19 cellular contexts compared by ENCODE assay signal in the genomic region with DNA sequence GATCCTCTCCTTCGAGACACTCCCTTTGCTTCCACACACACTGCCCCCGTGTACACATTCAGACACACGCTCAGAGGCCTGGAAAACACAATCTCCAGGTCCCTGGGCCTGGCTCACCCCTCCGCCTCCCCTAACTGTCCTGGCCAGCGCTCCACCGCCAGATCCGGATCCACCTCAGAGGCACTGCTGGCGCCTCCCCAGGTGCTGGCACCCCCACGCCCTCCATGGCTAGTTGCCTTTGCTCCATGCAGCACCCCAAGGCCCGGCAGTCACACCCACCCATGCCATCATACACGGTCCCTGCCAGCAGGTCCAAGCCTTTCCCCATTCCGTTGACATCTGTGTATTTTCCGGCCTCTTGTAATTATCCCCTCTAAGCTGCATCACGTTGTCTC. TPM values are rescaled to one million over a fixed set of nuclear protein-coding genes. Genes with fewer than 3 reads are reported as not detected.
DNase-seq lines count a peak whose midpoint lies in the region; ATAC-seq, FAIRE-seq and TF ChIP-seq lines count a peak whose summit lies in the region.
"Had no signal": no experiment of that assay in that cellular context is flagged by ENCODE, and none has a peak within 500 bp of the region (broad histone marks: within the 10 kb centered on the region; RNA-seq: fewer than 3 reads in every experiment).

No MANE protein-coding gene starts in this region.

- peak overlapping the region; percentile 63 for H3K9ac ChIP-seq in HepG2 (ENCODE audit: insufficient read depth, low read depth, low read length)

- intact Hi-C loops in HepG2 (cut with micrococcal nuclease; ENCODE audit: unreplicated experiment), result loop anchor here (1.0 kb wide), 1 partner anchor 116 kb away; no protein-coding TSS in a partner anchor
- intact Hi-C loops in prostate gland (cut with DNase I), result no loop called here
- intact Hi-C loops in left ventricle myocardium inferior (cut with micrococcal nuclease), result loop anchor here (10.0 kb wide), 1 partner anchor 97 kb away; no protein-coding TSS in a partner anchor

- DNase-seq in GM23338 (ENCODE audit: low spot score) (no peak), cerebellar cortex (ENCODE audit: low spot score) (peak; percentile 54), HepG2 (ENCODE audit: low spot score) (no peak), prostate gland (ENCODE audit: low spot score) (no peak), NCI-H1417 (lab: John Stamatoyannopoulos, UW) (no peak), left ventricle myocardium inferior (no peak)
- DNase-seq in stimulated activated effector memory CD8-positive, alpha-beta T cell treated with anti-CD3 and anti-CD28 coated beads, Interleukin-12 subunit alpha, Interleukin-12 subunit beta, amount 100 ng/mL, for 72 hours (ENCODE audit: low spot score in 2 of 2), result no peak
- DNase-seq: activated CD4-positive, alpha-beta T cell treated with anti-CD3 and anti-CD28 coated beads for 4 hours; activated CD8-positive, alpha-beta memory T cell treated with anti-CD3 and anti-CD28 coated beads, Interleukin-2, amount 50 U/mL, for 4 hours; activated effector memory CD4-positive, alpha-beta T cell treated with Interleukin-2 at 50 U/mL for 16 hours; effector memory CD4-positive, alpha-beta T cell; hypothalamus; NCI-H345; nucleus accumbens had no signal

- CTCF ChIA-PET in HepG2 (lab: Yijun Ruan, JAX; ENCODE audit: low intra/inter-chr PET ratio, low total read pairs), result interaction anchor here (0.8 kb wide), 1 partner anchor 116 kb away, joined by 5 read pairs; no protein-coding TSS in a partner anchor

- no peaks in the 10 kb centered on the region for H4K20me1 ChIP-seq in GM23338 (replicated peaks; ENCODE audit: insufficient read depth)
- no peaks in the 10 kb centered on the region for H4K20me1 ChIP-seq in HepG2 (ENCODE audit: insufficient read depth, low read length)

- no peak for TF ChIP-seq RAD21 in HepG2 (CRISPR knock-in tag; IDR thresholded peaks at IDR 0.05)

- peak overlapping the region; percentile 41; the same call in 1 of the 2 replicates for H3K27ac Mint-ChIP-seq in GM23338
- no peak overlapping the region for H3K27ac Mint-ChIP-seq in stimulated activated effector memory CD8-positive, alpha-beta T cell treated with anti-CD3 and anti-CD28 coated beads, Interleukin-12 subunit alpha, Interleukin-12 subunit beta, amount 100 ng/mL, for 72 hours

- peaks cover 47% of the 10 kb centered on the region for H3K4me1 Mint-ChIP-seq in GM23338
- peaks cover 18% of the 10 kb centered on the region for H3K4me1 Mint-ChIP-seq in stimulated activated effector memory CD8-positive, alpha-beta T cell treated with anti-CD3 and anti-CD28 coated beads, Interleukin-12 subunit alpha, Interleukin-12 subunit beta, amount 100 ng/mL, for 72 hours
- H3K4me1 Mint-ChIP-seq: central memory CD8-positive, alpha-beta T cell had no signal

- ATAC-seq in GM23338 (no peak), HepG2 (peak; percentile 17), GM18858 (IDR thresholded peaks at IDR 0.05; ENCODE audit: unreplicated experiment) (no peak)
- no peak for ATAC-seq in stimulated activated effector memory CD8-positive, alpha-beta T cell treated with anti-CD3 and anti-CD28 coated beads, Interleukin-12 subunit alpha, Interleukin-12 subunit beta, amount 100 ng/mL, for 72 hours

- TF ChIP-seq EP300 in HepG2 (IDR thresholded peaks at IDR 0.05; ENCODE audit: low read depth in 2 of 2, low read length in 2 of 2) (no peak), HepG2 (CRISPR knock-in tag; IDR thresholded peaks at IDR 0.05; ENCODE audit: borderline replicate concordance) (no peak)

- no peak for TF ChIP-seq CTCF in GM23338 (conservative IDR thresholded peaks at IDR 0.05; ENCODE audit: low read depth in 2 of 2)
- TF ChIP-seq CTCF in HepG2 (CRISPR knock-in tag; IDR thresholded peaks at IDR 0.05), result no peak
- no peak for TF ChIP-seq CTCF in prostate gland (IDR thresholded peaks at IDR 0.05)
- TF ChIP-seq CTCF in left ventricle myocardium inferior (IDR thresholded peaks at IDR 0.05; ENCODE audit: borderline replicate concordance), result no peak

- H3K4me1 ChIP-seq in GM23338 (ENCODE audit: insufficient read depth) (peaks cover 23% of the 10 kb centered on the region), HepG2 (ENCODE audit: insufficient read depth, low read length) (peaks cover 50% of the 10 kb centered on the region), prostate gland (replicated peaks) (peaks cover 4% of the 10 kb centered on the region), left ventricle myocardium inferior (no peaks in the 10 kb centered on the region)

- H3K27ac ChIP-seq in GM23338 (ENCODE audit: low read depth), result no peak overlapping the region
- H3K27ac ChIP-seq in HepG2 (ENCODE audit: extremely low read length, insufficient read depth, low read length), result no peak overlapping the region
- peak overlapping the region; percentile 78 to 79 for H3K27ac ChIP-seq in prostate gland
- no peak overlapping the region for H3K27ac ChIP-seq in left ventricle myocardium inferior (replicated peaks)
- H3K27ac ChIP-seq: thoracic aorta had no signal

- peaks cover 18% of the 10 kb centered on the region for H3K27me3 Mint-ChIP-seq in GM23338 (ENCODE audit: insufficient read depth, low read depth, poor library complexity)

- H2AFZ ChIP-seq in GM23338, result no peak overlapping the region
- H2AFZ ChIP-seq in HepG2 (ENCODE audit: low read length), result no peak overlapping the region

- in situ Hi-C loops in HepG2 (cut with HindIII; ENCODE audit: extremely low pct_ligation_motif_present, low pct_unique_long_range_greater_than_20kb), result no loop called here

- no peaks in the 10 kb centered on the region for H3K9me2 ChIP-seq in GM23338 (ENCODE audit: insufficient read depth)

- WGBS in HepG2 (ENCODE audit: low lambda C conversion rate), result 12% methylated on average over 9 of the region's 14 CpGs
- 29% methylated on average over 14 of the region's 14 CpGs for WGBS in prostate gland

- H3K36me3 ChIP-seq in GM23338 (ENCODE audit: insufficient read depth) (no peaks in the 10 kb centered on the region), HepG2 (replicated peaks in 1 of 2; ENCODE audit: control insufficient read depth in 1 of 2, insufficient read depth in 2 of 2, low read length in 2 of 2) (no peaks in the 10 kb centered on the region), prostate gland (no peaks in the 10 kb centered on the region), left ventricle myocardium inferior (no peaks in the 10 kb centered on the region)
- H3K36me3 ChIP-seq: thoracic aorta had no signal

- no TSS peak for BruUV-seq in HepG2 (replicated peaks; lab: Mats Ljungman, UMichigan)

- peaks cover 16% of the 10 kb centered on the region; the same call in 1 of the 2 replicates for H3F3A ChIP-seq in GM23338 (replicated peaks; ENCODE audit: low read depth)

- H3K4me3 Mint-ChIP-seq in GM23338, result peak overlapping the region; percentile 11; the same call in 1 of the 3 replicates
- no peak overlapping the region for H3K4me3 Mint-ChIP-seq in stimulated activated effector memory CD8-positive, alpha-beta T cell treated with anti-CD3 and anti-CD28 coated beads, Interleukin-12 subunit alpha, Interleukin-12 subunit beta, amount 100 ng/mL, for 72 hours
- H3K4me3 Mint-ChIP-seq: central memory CD8-positive, alpha-beta T cell had no signal

- TF ChIP-seq POLR2A in HepG2 (IDR thresholded peaks at IDR 0.05; ENCODE audit: insufficient read depth in 1 of 2, low read depth in 2 of 2, low read length in 2 of 2), result no peak
- no peak for TF ChIP-seq POLR2A in prostate gland (IDR thresholded peaks at IDR 0.05)

- H3K9me3 Mint-ChIP-seq in GM23338, result no peaks in the 10 kb centered on the region
- no peaks in the 10 kb centered on the region for H3K9me3 Mint-ChIP-seq in stimulated activated effector memory CD8-positive, alpha-beta T cell treated with anti-CD3 and anti-CD28 coated beads, Interleukin-12 subunit alpha, Interleukin-12 subunit beta, amount 100 ng/mL, for 72 hours
- H3K9me3 Mint-ChIP-seq: central memory CD8-positive, alpha-beta T cell had no signal

- H3K4me2 ChIP-seq in GM23338 (peak overlapping the region; percentile 78), HepG2 (ENCODE audit: low read depth, low read length) (peak overlapping the region; percentile 92)

- H3K4me3 ChIP-seq in GM23338 (peak overlapping the region; percentile 34), HepG2 (replicated peaks in 1 of 3; ENCODE audit: insufficient read depth in 1 of 3, low read depth in 2 of 3, low read length in 3 of 3) (peak overlapping the region; percentile 57 to 77 (median 65)), prostate gland (peak overlapping the region; percentile 30 to 33), left ventricle myocardium inferior (no peak overlapping the region)
- H3K4me3 ChIP-seq: thoracic aorta had no signal

- H3K9me3 ChIP-seq in HepG2 (ENCODE audit: low read length) (no peaks in the 10 kb centered on the region), prostate gland (no peaks in the 10 kb centered on the region), left ventricle myocardium inferior (replicated peaks) (no peaks in the 10 kb centered on the region)
- H3K9me3 ChIP-seq: thoracic aorta had no signal

- peaks cover 30% of the 10 kb centered on the region for H3K36me3 Mint-ChIP-seq in GM23338 (ENCODE audit: low read depth)
- H3K36me3 Mint-ChIP-seq in stimulated activated effector memory CD8-positive, alpha-beta T cell treated with anti-CD3 and anti-CD28 coated beads, Interleukin-12 subunit alpha, Interleukin-12 subunit beta, amount 100 ng/mL, for 72 hours, result peaks cover 6% of the 10 kb centered on the region
- H3K36me3 Mint-ChIP-seq: CD14-positive monocyte had no signal

- no peaks in the 10 kb centered on the region for H3K27me3 ChIP-seq in GM23338 (ENCODE audit: insufficient read depth)
- H3K27me3 ChIP-seq in HepG2 (ENCODE audit: control insufficient read depth in 1 of 2, insufficient read depth in 2 of 2, low read length in 2 of 2), result no peaks in the 10 kb centered on the region
- H3K27me3 ChIP-seq in prostate gland (replicated peaks; ENCODE audit: insufficient read depth), result no peaks in the 10 kb centered on the region
- H3K27me3 ChIP-seq in left ventricle myocardium inferior (ENCODE audit: low read depth), result peaks cover 47% of the 10 kb centered on the region

- no peak for FAIRE-seq in HepG2 (lab: Jason Lieb, UNC)
- FAIRE-seq: HTR-8/SVneo had no signal

- H3K79me2 ChIP-seq in GM23338 (replicated peaks; ENCODE audit: insufficient read depth) (no peaks in the 10 kb centered on the region), HepG2 (ENCODE audit: insufficient read depth, low read length) (no peaks in the 10 kb centered on the region)

- POLR2A ChIA-PET in HepG2 (lab: Yijun Ruan, JAX), result interaction anchor here (1.0 to 1.4 kb wide), 4 partner anchors 25 to 125 kb away, joined by 3 to 4 read pairs (median 3); a partner anchor contains a TSS

RNA-seq across cellular contexts. Expression of a gene that starts 11.1 kb away (rescaled TPM):
- total RNA-seq in GM23338 (2014; rRNA removed; shearing (Covaris generic)), result 28.9 and 49.1 TPM in 2 replicates
- polyA plus RNA-seq in GM23338 (2016; fragmentation: Nextera tagmentation; extraction: Ambion mirVana), result 6.9 and 7.7 TPM in 2 replicates
- 1.2 and 4.0 TPM in 2 replicates for total RNA-seq in HepG2 (2016; rRNA removed; fragmentation: Illumina TruSeq; extraction: Trizol)
- 0.51 and 1.1 TPM in 2 replicates for total RNA-seq in HepG2 (2016; cell fraction: cytosol; rRNA removed; fragmentation: Illumina TruSeq; extraction: Trizol; ENCODE audit: low read depth)
- 1.4 and 4.7 TPM in 2 replicates for total RNA-seq in HepG2 (2016; cell fraction: insoluble cytoplasmic fraction; rRNA removed; fragmentation: Illumina TruSeq; extraction: Trizol)
- 0.34 and 0.53 TPM in 2 replicates for total RNA-seq in HepG2 (2016; cell fraction: membrane; rRNA removed; fragmentation: Illumina TruSeq; extraction: Trizol)
- total RNA-seq in HepG2 (2016; cell fraction: nucleus; rRNA removed; fragmentation: Illumina TruSeq; extraction: Trizol), result 5.5 and 7.1 TPM in 2 replicates
- polyA plus RNA-seq in HepG2 (2011; rRNA removed), result 0.65 and 2.0 TPM in 2 replicates
- 0.69 and 0.91 TPM in 2 replicates for polyA plus RNA-seq in HepG2 (2011; cell fraction: cytosol; rRNA removed)
- polyA plus RNA-seq in HepG2 (2011; cell fraction: nucleus; rRNA removed), result 8.8 and 9.0 TPM in 2 replicates
- 1.2 and 2.0 TPM in 2 replicates for polyA plus RNA-seq in HepG2 (2012)
- polyA plus RNA-seq in HepG2 (2016; cell fraction: cytosol; fragmentation: Illumina TruSeq; extraction: Trizol; ENCODE audit: low read depth), result 0.15 and 0.21 TPM in 2 replicates
- 1.0 and 2.0 TPM in 2 replicates for polyA plus RNA-seq in HepG2 (2016; cell fraction: insoluble cytoplasmic fraction; fragmentation: Illumina TruSeq; extraction: Trizol; ENCODE audit: low read depth)
- 0.35 and 0.48 TPM in 2 replicates for polyA plus RNA-seq in HepG2 (2016; cell fraction: membrane; fragmentation: Illumina TruSeq; extraction: Trizol; ENCODE audit: low read depth)
- 8.1 and 13.3 TPM in 2 replicates for polyA plus RNA-seq in HepG2 (2016; cell fraction: nucleus; fragmentation: Illumina TruSeq; extraction: Trizol; ENCODE audit: insufficient read depth, low read depth)
- polyA minus RNA-seq in HepG2 (2011; rRNA and poly(A)+ RNA removed; ENCODE audit: low replicate concordance), result 2.5 and 62.0 TPM in 2 replicates
- 1.1 and 2.7 TPM in 2 replicates for polyA minus RNA-seq in HepG2 (2011; cell fraction: cytosol; rRNA and poly(A)+ RNA removed)
- polyA minus RNA-seq in HepG2 (2011; cell fraction: nucleus; rRNA and poly(A)+ RNA removed), result 3.5 and 4.8 TPM in 2 replicates
- total RNA-seq in prostate gland, result 100 to 1,000 TPM; 139 to 140 TPM
- total RNA-seq in left ventricle myocardium inferior, result 0.77 TPM
- polyA plus RNA-seq: CD14-positive monocyte had no signal

RNA-seq across cellular contexts. Expression of a gene that starts 40.2 kb away (rescaled TPM):
- total RNA-seq in GM23338 (2014; rRNA removed; shearing (Covaris generic)), result 22.9 and 31.0 TPM in 2 replicates
- polyA plus RNA-seq in GM23338 (2016; fragmentation: Nextera tagmentation; extraction: Ambion mirVana) (21.1 and 28.0 TPM in 2 replicates), HepG2 (2011; rRNA removed) (32.4 and 33.5 TPM in 2 replicates)
- total RNA-seq in HepG2 (2016; rRNA removed; fragmentation: Illumina TruSeq; extraction: Trizol) (25.6 and 25.8 TPM in 2 replicates), prostate gland (10 to 100 TPM; 15.5 to 40.7 TPM), left ventricle myocardium inferior (11.8 TPM)
- 11.1 and 13.0 TPM in 2 replicates for total RNA-seq in HepG2 (2016; cell fraction: cytosol; rRNA removed; fragmentation: Illumina TruSeq; extraction: Trizol; ENCODE audit: low read depth)
- total RNA-seq in HepG2 (2016; cell fraction: insoluble cytoplasmic fraction; rRNA removed; fragmentation: Illumina TruSeq; extraction: Trizol), result 24.9 and 27.1 TPM in 2 replicates
- total RNA-seq in HepG2 (2016; cell fraction: membrane; rRNA removed; fragmentation: Illumina TruSeq; extraction: Trizol), result 16.5 and 17.7 TPM in 2 replicates
- 21.3 and 26.1 TPM in 2 replicates for total RNA-seq in HepG2 (2016; cell fraction: nucleus; rRNA removed; fragmentation: Illumina TruSeq; extraction: Trizol)
- polyA plus RNA-seq in HepG2 (2011; cell fraction: cytosol; rRNA removed), result 19.2 and 24.1 TPM in 2 replicates
- polyA plus RNA-seq in HepG2 (2011; cell fraction: nucleus; rRNA removed), result 51.7 and 54.9 TPM in 2 replicates
- 18.3 and 24.4 TPM in 2 replicates for polyA plus RNA-seq in HepG2 (2012)
- polyA plus RNA-seq in HepG2 (2016; cell fraction: cytosol; fragmentation: Illumina TruSeq; extraction: Trizol; ENCODE audit: low read depth), result 4.8 and 5.2 TPM in 2 replicates
- polyA plus RNA-seq in HepG2 (2016; cell fraction: insoluble cytoplasmic fraction; fragmentation: Illumina TruSeq; extraction: Trizol; ENCODE audit: low read depth), result 28.7 and 29.9 TPM in 2 replicates
- 7.3 and 10.0 TPM in 2 replicates for polyA plus RNA-seq in HepG2 (2016; cell fraction: membrane; fragmentation: Illumina TruSeq; extraction: Trizol; ENCODE audit: low read depth)
- polyA plus RNA-seq in HepG2 (2016; cell fraction: nucleus; fragmentation: Illumina TruSeq; extraction: Trizol; ENCODE audit: insufficient read depth, low read depth), result 43.3 and 48.3 TPM in 2 replicates
- polyA minus RNA-seq in HepG2 (2011; rRNA and poly(A)+ RNA removed; ENCODE audit: low replicate concordance), result 19.7 and 31.4 TPM in 2 replicates
- 7.9 and 9.7 TPM in 2 replicates for polyA minus RNA-seq in HepG2 (2011; cell fraction: cytosol; rRNA and poly(A)+ RNA removed)
- polyA minus RNA-seq in HepG2 (2011; cell fraction: nucleus; rRNA and poly(A)+ RNA removed), result 39.4 and 40.9 TPM in 2 replicates

Comparison
In these comparisons a context has a peak if more than half of its experiments do, and no peak if none do; other contexts are left out.
1. H3K27ac ChIP-seq: peak in prostate gland (2 of 2); none in GM23338 (single experiment), HepG2 (single experiment) and left ventricle myocardium inferior (single experiment).